Comparison of ENCODE assay signal across 1 cellular context in the genomic region with DNA sequence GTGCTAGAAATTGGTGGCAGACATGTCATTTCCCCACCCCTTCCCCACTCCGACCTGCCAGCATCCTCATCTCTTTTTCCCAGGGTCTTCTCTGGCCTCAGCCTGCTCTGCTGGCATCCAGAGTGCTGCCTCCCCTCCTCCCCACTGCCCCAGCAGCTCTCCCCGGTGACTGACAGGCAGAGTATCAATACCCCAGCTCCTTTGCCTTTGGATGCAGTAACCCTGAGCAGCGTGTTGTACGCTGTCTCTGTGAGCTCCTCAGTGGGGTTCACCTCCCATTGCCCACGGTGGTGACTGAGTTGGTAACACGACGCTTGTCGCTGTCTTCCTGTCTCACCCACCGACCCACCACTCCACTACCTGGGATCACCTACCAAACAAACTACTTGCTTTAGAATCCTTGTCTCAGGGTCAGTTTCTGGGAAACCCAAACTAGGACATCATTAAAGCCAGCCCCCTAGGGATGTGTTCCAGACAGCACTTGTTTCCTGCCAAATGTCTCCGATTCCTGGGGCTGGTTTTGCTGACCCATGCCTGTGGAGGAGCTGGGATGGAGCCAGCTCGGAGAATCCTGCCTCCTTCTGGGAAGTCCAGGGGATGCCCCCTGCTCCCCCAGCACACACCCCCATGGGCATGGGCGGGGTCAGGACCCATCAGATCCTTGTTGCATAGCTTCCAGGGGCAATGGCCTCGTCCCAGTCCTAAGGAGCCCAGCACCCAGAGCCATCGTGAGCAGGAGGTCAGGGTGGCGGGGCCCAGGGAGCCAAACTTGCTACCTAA.
TF ChIP-seq lines count a peak whose summit lies in the region.

No MANE protein-coding gene starts in this region.

TF ChIP-seq in SK-N-SH treated with all-trans-retinoic acid at 6 μM for 48 hours, 23 proteins besides CTCF, POLR2A, EP300 and RAD21 (continued from another document):
- TF ChIP-seq POU6F1 (CRISPR knock-in tag; IDR thresholded peaks at IDR 0.05; ENCODE audit: borderline replicate concordance, low read depth) (no peak), OSR1 (CRISPR knock-in tag; IDR thresholded peaks at IDR 0.05) (no peak), ZNF70 (CRISPR knock-in tag; IDR thresholded peaks at IDR 0.05) (no peak), CSDC2 (CRISPR knock-in tag; IDR thresholded peaks at IDR 0.05) (no peak), ZNF8 (CRISPR knock-in tag; IDR thresholded peaks at IDR 0.05) (no peak), BACH2 (CRISPR knock-in tag; IDR thresholded peaks at IDR 0.05; ENCODE audit: borderline replicate concordance) (no peak), ZNF565 (CRISPR knock-in tag; conservative IDR thresholded peaks at IDR 0.05; ENCODE audit: low read depth) (no peak), PPARA (CRISPR knock-in tag; IDR thresholded peaks at IDR 0.05; ENCODE audit: borderline replicate concordance) (no peak), ZFP3 (CRISPR knock-in tag; IDR thresholded peaks at IDR 0.05) (no peak), ARNTL (CRISPR knock-in tag; IDR thresholded peaks at IDR 0.05; ENCODE audit: borderline replicate concordance, low read depth) (no peak), SNAI2 (CRISPR knock-in tag; IDR thresholded peaks at IDR 0.05) (no peak), TOX (CRISPR knock-in tag; IDR thresholded peaks at IDR 0.05; ENCODE audit: borderline replicate concordance) (no peak), ZFP30 (CRISPR knock-in tag; IDR thresholded peaks at IDR 0.05) (no peak), ESRRG (CRISPR knock-in tag; IDR thresholded peaks at IDR 0.05) (no peak), PATZ1 (CRISPR knock-in tag; IDR thresholded peaks at IDR 0.05; ENCODE audit: borderline replicate concordance) (no peak)
